In genomic region chr18:42047721-42048120, GRCh38 we compare ENCODE assay signal across 20 cellular contexts.
DNase-seq lines count a peak whose midpoint lies in the region; ATAC-seq, FAIRE-seq and TF ChIP-seq lines count a peak whose summit lies in the region.
"Had no signal": no experiment of that assay in that cellular context is flagged by ENCODE, and none has a peak within 500 bp of the region (broad histone marks: within the 10 kb centered on the region; RNA-seq: fewer than 3 reads in every experiment).

No MANE protein-coding gene starts in this region.

- H4K5ac ChIP-seq in IMR-90 (ENCODE audit: low read depth, low read length) = no peak overlapping the region

- H3K79me1 ChIP-seq in IMR-90 (ENCODE audit: low read depth in 1 of 2, low read length in 2 of 2) = peaks cover 0 to 3% of the 10 kb centered on the region in 2 experiments; a peak in 1 of 4 replicates

- peak overlapping the region; percentile 70; the same call in 1 of the 2 replicates for H3K4me2 ChIP-seq in IMR-90 (ENCODE audit: low read depth, low read length)

- H4K20me1 ChIP-seq in IMR-90 (ENCODE audit: insufficient read depth, low read length) = no peaks in the 10 kb centered on the region

- H2AK5ac ChIP-seq in IMR-90 (ENCODE audit: low read depth, low read length) = no peak overlapping the region

- H2AK9ac ChIP-seq in IMR-90 (replicated peaks; ENCODE audit: low read depth, low read length, poor library complexity) = no peak overlapping the region

- peak overlapping the region; percentile 68; the same call in 1 of the 2 replicates for H3K18ac ChIP-seq in IMR-90 (ENCODE audit: low read depth, low read length)

- CTCF ChIA-PET in IMR-90 (lab: Yijun Ruan, JAX) = interaction anchor here (0.5 to 1.1 kb wide), 4 partner anchors 9 to 1640 kb away, joined by 3 read pairs; no protein-coding TSS in a partner anchor

- no peaks in the 10 kb centered on the region for H3K9me1 ChIP-seq in IMR-90 (ENCODE audit: insufficient read depth, low read length)

- H4K91ac ChIP-seq in IMR-90 (ENCODE audit: insufficient read depth, low read depth, low read length) = no peak overlapping the region

- H3K9me3 Mint-ChIP-seq in stimulated activated effector memory CD8-positive, alpha-beta T cell treated with anti-CD3 and anti-CD28 coated beads, Interleukin-12 subunit alpha, Interleukin-12 subunit beta, amount 100 ng/mL, for 72 hours = no peaks in the 10 kb centered on the region
- H3K9me3 Mint-ChIP-seq: CD14-positive monocyte; H9; natural killer cell treated with Interleukin-12 subunit alpha and Interleukin-12 subunit beta and Interleukin-15 and Interleukin-18, amount 100 ng/mL, for 72 hours; WTC11 had no signal

- H3K4me1 ChIP-seq in IMR-90 (ENCODE audit: control insufficient read depth, insufficient read depth, low read length) = peaks cover 3% of the 10 kb centered on the region; the same call in 1 of the 2 replicates
- H3K4me1 ChIP-seq: gastroesophageal sphincter had no signal

- H4K8ac ChIP-seq in IMR-90 (ENCODE audit: low read depth in 2 of 2, low read length in 2 of 2) = peak overlapping the region in 1 of 2 experiments; percentile 22; a peak in 1 of 4 replicates

- H3K4me3 Mint-ChIP-seq in stimulated activated effector memory CD8-positive, alpha-beta T cell treated with anti-CD3 and anti-CD28 coated beads, Interleukin-12 subunit alpha, Interleukin-12 subunit beta, amount 100 ng/mL, for 72 hours = no peak overlapping the region
- H3K4me3 Mint-ChIP-seq: CD14-positive monocyte; H9; natural killer cell treated with Interleukin-12 subunit alpha and Interleukin-12 subunit beta and Interleukin-15 and Interleukin-18, amount 100 ng/mL, for 72 hours; WTC11 had no signal

- peaks cover 72% of the 10 kb centered on the region for H3K36me3 Mint-ChIP-seq in stimulated activated effector memory CD8-positive, alpha-beta T cell treated with anti-CD3 and anti-CD28 coated beads, Interleukin-12 subunit alpha, Interleukin-12 subunit beta, amount 100 ng/mL, for 72 hours

- intact Hi-C loops in IMR-90 (cut with micrococcal nuclease) = no loop called here

- H3K23ac ChIP-seq in IMR-90 (ENCODE audit: low read depth, low read length) = 0 out of 2 replicates have a peak overlapping the region, but pooled peaks have one; percentile 33

- no peak overlapping the region for H3K9ac ChIP-seq in IMR-90 (ENCODE audit: low read depth, low read length)

- 0 out of 2 replicates have a peak overlapping the region, but pooled peaks have one; percentile 8 for H3K56ac ChIP-seq in IMR-90 (ENCODE audit: extremely low read depth, insufficient read depth, low read length)

- dilution Hi-C loops in IMR-90 (cut with HindIII; ENCODE audit: low sequenced_read_pairs, unreplicated experiment) = no loop called here

- H3K4me3 ChIP-seq in IMR-90 (ENCODE audit: insufficient read depth, low read depth, low read length) = no peak overlapping the region
- no peak overlapping the region for H3K4me3 ChIP-seq in bronchial epithelial cell (ENCODE audit: low read depth, low read length)
- no peak overlapping the region for H3K4me3 ChIP-seq in WERI-Rb-1 (ENCODE audit: low read depth, low read length)
- H3K4me3 ChIP-seq: dorsolateral prefrontal cortex, gastroesophageal sphincter, lung had no signal

- H3K9me3 ChIP-seq in IMR-90 (ENCODE audit: control insufficient read depth, insufficient read depth, low read length) (no peaks in the 10 kb centered on the region), WERI-Rb-1 (ENCODE audit: severe bottlenecking) (no peaks in the 10 kb centered on the region)
- H3K9me3 ChIP-seq: gastroesophageal sphincter had no signal

- H2BK5ac ChIP-seq in IMR-90 (ENCODE audit: low read depth, low read length, poor library complexity, severe bottlenecking) = peak overlapping the region; percentile 97

- peak overlapping the region; percentile 72; the same call in 1 of the 2 replicates for H2BK120ac ChIP-seq in IMR-90 (ENCODE audit: low read depth, low read length)

- in situ Hi-C loops in IMR-90 (cut with MboI; ENCODE audit: low sequenced_read_pairs) = no loop called here

- H3K36me3 ChIP-seq in IMR-90 (ENCODE audit: control insufficient read depth, insufficient read depth, low read length) = peaks cover 16% of the 10 kb centered on the region
- peaks cover 2% of the 10 kb centered on the region for H3K36me3 ChIP-seq in bronchial epithelial cell (ENCODE audit: control insufficient read depth, insufficient read depth, low read length)
- H3K36me3 ChIP-seq in WERI-Rb-1 = peaks cover 7% of the 10 kb centered on the region; the same call in 1 of the 2 replicates

- no peak for TF ChIP-seq POLR2A in IMR-90 (IDR thresholded peaks at IDR 0.05; ENCODE audit: low read depth, low read length)

- no peak for FAIRE-seq in bronchial epithelial cell (lab: Jason Lieb, UNC)
- FAIRE-seq: HTR-8/SVneo had no signal

- H3K14ac ChIP-seq in IMR-90 (replicated peaks; ENCODE audit: low read depth, low read length) = peak overlapping the region; percentile 43; the same call in 1 of the 2 replicates

- ATAC-seq in IMR-90 (ENCODE audit: low read depth) = peak; percentile 82
- peak; percentile 24 for ATAC-seq in stimulated activated effector memory CD8-positive, alpha-beta T cell treated with anti-CD3 and anti-CD28 coated beads, Interleukin-12 subunit alpha, Interleukin-12 subunit beta, amount 100 ng/mL, for 72 hours
- no peak for ATAC-seq in GM18867 (IDR thresholded peaks at IDR 0.05; ENCODE audit: unreplicated experiment)
- ATAC-seq: gastroesophageal sphincter, Panc1, WTC11 had no signal

- H3K27me3 ChIP-seq in IMR-90 (ENCODE audit: control insufficient read depth, insufficient read depth, low read length) = no peaks in the 10 kb centered on the region
- no peaks in the 10 kb centered on the region for H3K27me3 ChIP-seq in bronchial epithelial cell (ENCODE audit: control insufficient read depth, insufficient read depth, low read length)
- no peaks in the 10 kb centered on the region for H3K27me3 ChIP-seq in WERI-Rb-1 (ENCODE audit: insufficient read depth, low read depth, severe bottlenecking)
- H3K27me3 ChIP-seq: dorsolateral prefrontal cortex, gastroesophageal sphincter had no signal

- H3K4me1 Mint-ChIP-seq in stimulated activated effector memory CD8-positive, alpha-beta T cell treated with anti-CD3 and anti-CD28 coated beads, Interleukin-12 subunit alpha, Interleukin-12 subunit beta, amount 100 ng/mL, for 72 hours = no peaks in the 10 kb centered on the region

- H2BK20ac ChIP-seq in IMR-90 (ENCODE audit: low read depth, low read length) = peak overlapping the region; percentile 35; the same call in 1 of the 2 replicates

- no peak for TF ChIP-seq RAD21 in IMR-90 (IDR thresholded peaks at IDR 0.05; ENCODE audit: low read length)

- TF ChIP-seq CTCF in IMR-90 (conservative IDR thresholded peaks at IDR 0.05; ENCODE audit: low read depth, low read length) (no peak), bronchial epithelial cell (IDR thresholded peaks at IDR 0.05; ENCODE audit: insufficient read depth, low read length, severe bottlenecking) (no peak), WERI-Rb-1 (IDR thresholded peaks at IDR 0.05; ENCODE audit: low read depth, low read length) (no peak)

- BruUV-seq in IMR-90 (replicated peaks; lab: Mats Ljungman, UMichigan) = no TSS peak

- H3K4ac ChIP-seq in IMR-90 (ENCODE audit: low read depth, low read length) = peak overlapping the region; percentile 22; the same call in 1 of the 2 replicates

- POLR2A ChIA-PET in IMR-90 (lab: Charles Lee; ENCODE audit: unreplicated experiment) = interaction anchor here (0.8 kb wide), 1 partner anchor 9 kb away, joined by 3 read pairs; no protein-coding TSS in a partner anchor

- DNase-seq in IMR-90 = peak; percentile 64
- peak; percentile 56 for DNase-seq in bronchial epithelial cell (ENCODE audit: low read depth)
- peak; percentile 11 for DNase-seq in glomerular visceral epithelial cell (ENCODE audit: extremely low spot score)
- DNase-seq in stimulated activated effector memory CD8-positive, alpha-beta T cell treated with anti-CD3 and anti-CD28 coated beads, Interleukin-12 subunit alpha, Interleukin-12 subunit beta, amount 100 ng/mL, for 72 hours (ENCODE audit: low spot score in 2 of 2) = no peak
- no peak for DNase-seq in NK-92 treated with Interleukin-12 subunit alpha and Interleukin-12 subunit beta, amount 100 ng/mL, for 24 hours (lab: John Stamatoyannopoulos, UW)
- DNase-seq in WERI-Rb-1 = no peak
- DNase-seq: DND-41; dorsolateral prefrontal cortex; H9; NCI-H2029; NCI-H526; stimulated activated CD4-positive, alpha-beta T cell treated with anti-CD3 and anti-CD28 coated beads, Interleukin-4, amount 100 ng/mL, for 4 hours had no signal

- no peak overlapping the region for H2AFZ ChIP-seq in IMR-90 (replicated peaks; ENCODE audit: low read length, poor library complexity)

- H3K27ac Mint-ChIP-seq in stimulated activated effector memory CD8-positive, alpha-beta T cell treated with anti-CD3 and anti-CD28 coated beads, Interleukin-12 subunit alpha, Interleukin-12 subunit beta, amount 100 ng/mL, for 72 hours = peak overlapping the region; percentile 20
- H3K27ac Mint-ChIP-seq: H9, WTC11 had no signal

- no peak overlapping the region for H2BK15ac ChIP-seq in IMR-90 (ENCODE audit: low read depth, low read length)

- no peak overlapping the region for H3K27ac ChIP-seq in IMR-90 (ENCODE audit: insufficient read depth, low read length)
- no peak overlapping the region for H3K27ac ChIP-seq in WERI-Rb-1
- H3K27ac ChIP-seq: dorsolateral prefrontal cortex, gastroesophageal sphincter had no signal

TF ChIP-seq in IMR-90, 13 proteins besides CTCF, POLR2A, EP300 and RAD21:
- TF ChIP-seq NFE2L2 (IDR thresholded peaks at IDR 0.05; ENCODE audit: low read depth, low read length) = no peak
- TF ChIP-seq CEBPB (IDR thresholded peaks at IDR 0.05; ENCODE audit: low read depth, low read length) = peak; percentile 47

Comparison
In these comparisons a context has a peak if more than half of its experiments do, and no peak if none do; other contexts are left out.
1. DNase-seq: peak in IMR-90 (single experiment), bronchial epithelial cell (single experiment) and glomerular visceral epithelial cell (single experiment); none in stimulated activated effector memory CD8-positive, alpha-beta T cell treated with anti-CD3 and anti-CD28 coated beads, Interleukin-12 subunit alpha, Interleukin-12 subunit beta, amount 100 ng/mL, for 72 hours (0 of 2), NK-92 treated with Interleukin-12 subunit alpha and Interleukin-12 subunit beta, amount 100 ng/mL, for 24 hours (single experiment) and WERI-Rb-1 (single experiment).